ENCODE assay signal across 9 cellular contexts in genomic region chr7:140653319-140654108, GRCh38. TPM values are rescaled to one million over a fixed set of nuclear protein-coding genes. Genes with fewer than 3 reads are reported as not detected.
DNase-seq lines count a peak whose midpoint lies in the region; ATAC-seq and TF ChIP-seq lines count a peak whose summit lies in the region.
"Had no signal": no experiment of that assay in that cellular context is flagged by ENCODE, and none has a peak within 500 bp of the region (broad histone marks: within the 10 kb centered on the region; RNA-seq: fewer than 3 reads in every experiment).

No MANE protein-coding gene starts in this region.

- H3K27ac Mint-ChIP-seq in GM23338 (no peak overlapping the region; the same call in 1 of the 2 replicates), progenitor cell of endocrine pancreas (no peak overlapping the region)

- no peaks in the 10 kb centered on the region for H3K9me2 ChIP-seq in GM23338 (ENCODE audit: insufficient read depth)

- intact Hi-C loops in heart left ventricle (cut with DNase I): loop anchor here in 9 of 10 donors (1.0 to 10.0 kb wide), 9 partner anchors 135 to 476 kb away; partner anchors contain the start of genes MKRN1 (in 3 of the 9) and KDM7A (in 1 of the 9)

- H3F3A ChIP-seq in GM23338 (replicated peaks; ENCODE audit: low read depth): no peaks in the 10 kb centered on the region

- 19 to 22% (median 20%) methylated on average over 15 of the region's 15 CpGs for WGBS in heart left ventricle, 4 donors

- H3K27me3 ChIP-seq in BLaER1 treated with 17β-estradiol and CSF1 and Interleukin-3, amounts not matched to agents 10 nM and 100 nM: no peaks in the 10 kb centered on the region
- H3K27me3 ChIP-seq in GM23338 (ENCODE audit: insufficient read depth): no peaks in the 10 kb centered on the region
- H3K27me3 ChIP-seq in heart left ventricle: no peaks in the 10 kb centered on the region

- H3K4me1 ChIP-seq in BLaER1 treated with 17β-estradiol and CSF1 and Interleukin-3, amounts not matched to agents 10 nM and 100 nM: peaks cover 19 to 57% (median 37%) of the 10 kb centered on the region in 10 experiments
- H3K4me1 ChIP-seq in GM23338 (ENCODE audit: insufficient read depth): no peaks in the 10 kb centered on the region
- peaks cover 0 to 42% (median 19%) of the 10 kb centered on the region in 12 donors for H3K4me1 ChIP-seq in heart left ventricle

- H3K36me3 Mint-ChIP-seq in GM23338 (ENCODE audit: low read depth) (no peaks in the 10 kb centered on the region), progenitor cell of endocrine pancreas (ENCODE audit: insufficient read depth) (no peaks in the 10 kb centered on the region)

- no peak overlapping the region for H3K27ac ChIP-seq in BLaER1 treated with 17β-estradiol and CSF1 and Interleukin-3, amounts not matched to agents 10 nM and 100 nM
- H3K27ac ChIP-seq in GM23338 (ENCODE audit: low read depth) (no peak overlapping the region), heart left ventricle (no peak overlapping the region)
- H3K27ac ChIP-seq: skin epidermis had no signal

- TF ChIP-seq POLR2A in heart left ventricle (IDR thresholded peaks at IDR 0.05): no peak

- peak overlapping the region in 6 of 11 experiments; percentile 24 to 82 (median 40); a peak in 7 of 22 replicates for H3K4me2 ChIP-seq in BLaER1 treated with 17β-estradiol and CSF1 and Interleukin-3, amounts not matched to agents 10 nM and 100 nM
- no peak overlapping the region for H3K4me2 ChIP-seq in GM23338

- H4K20me1 ChIP-seq in BLaER1 treated with 17β-estradiol and CSF1 and Interleukin-3, amounts not matched to agents 10 nM and 100 nM: no peaks in the 10 kb centered on the region; a peak in 1 of 22 replicates
- no peaks in the 10 kb centered on the region for H4K20me1 ChIP-seq in GM23338 (replicated peaks; ENCODE audit: insufficient read depth)

- H3K36me3 ChIP-seq in BLaER1 treated with 17β-estradiol and CSF1 and Interleukin-3, amounts not matched to agents 10 nM and 100 nM: no peaks in the 10 kb centered on the region
- no peaks in the 10 kb centered on the region for H3K36me3 ChIP-seq in GM23338 (ENCODE audit: insufficient read depth)
- H3K36me3 ChIP-seq in heart left ventricle: no peaks in the 10 kb centered on the region

- peaks cover 9% of the 10 kb centered on the region for H3K4me1 Mint-ChIP-seq in GM23338
- H3K4me1 Mint-ChIP-seq in progenitor cell of endocrine pancreas (ENCODE audit: low read depth): peaks cover 8% of the 10 kb centered on the region

- H3K4me3 ChIP-seq in BLaER1 treated with 17β-estradiol and CSF1 and Interleukin-3, amounts not matched to agents 10 nM and 100 nM: no peak overlapping the region
- H3K4me3 ChIP-seq in GM23338: no peak overlapping the region
- H3K4me3 ChIP-seq in heart left ventricle: no peak overlapping the region
- H3K4me3 ChIP-seq: skin epidermis had no signal

- H3K27me3 Mint-ChIP-seq in GM23338 (ENCODE audit: insufficient read depth, low read depth, poor library complexity) (peaks cover 14% of the 10 kb centered on the region), progenitor cell of endocrine pancreas (peaks cover 9% of the 10 kb centered on the region)

- H3K79me2 ChIP-seq in GM23338 (replicated peaks; ENCODE audit: insufficient read depth): no peaks in the 10 kb centered on the region

- peaks cover 3% of the 10 kb centered on the region; the same call in 1 of the 3 replicates for H3K9me3 Mint-ChIP-seq in GM23338
- H3K9me3 Mint-ChIP-seq in progenitor cell of endocrine pancreas (ENCODE audit: low read depth): no peaks in the 10 kb centered on the region

- peak overlapping the region; percentile 57 for H2AFZ ChIP-seq in GM23338

- no peaks in the 10 kb centered on the region for H3K9me3 ChIP-seq in BLaER1 treated with 17β-estradiol and CSF1 and Interleukin-3, amounts not matched to agents 10 nM and 100 nM (replicated peaks in 1 of 11)
- H3K9me3 ChIP-seq in heart left ventricle: no peaks in the 10 kb centered on the region

- H3K4me3 Mint-ChIP-seq in GM23338 (no peak overlapping the region), progenitor cell of endocrine pancreas (ENCODE audit: low read depth) (no peak overlapping the region)

- DNase-seq in GM23338 (ENCODE audit: low spot score) (peak; percentile 95), NCI-H460 (ENCODE audit: extremely low read depth, low read depth) (peak; percentile 75), amniotic epithelial cell (ENCODE audit: low read depth) (peak; percentile 59), heart left ventricle (peak in 4 of 5 donors; percentile 64 to 71 (median 64)), progenitor cell of endocrine pancreas (ENCODE audit: low spot score, unreplicated experiment) (peak; percentile 56), GF-D8 (lab: John Stamatoyannopoulos, UW) (no peak)

- H3K9ac ChIP-seq in BLaER1 treated with 17β-estradiol and CSF1 and Interleukin-3, amounts not matched to agents 10 nM and 100 nM: no peak overlapping the region

- ATAC-seq in GM23338: peak; percentile 92
- ATAC-seq in heart left ventricle: peak; percentile 52 to 74 (median 68)
- ATAC-seq in HG03469 (IDR thresholded peaks at IDR 0.05; ENCODE audit: unreplicated experiment): no peak

- peak; percentile 93 to 97 for TF ChIP-seq CTCF in GM23338 (conservative IDR thresholded peaks at IDR 0.05; ENCODE audit: low read depth in 2 of 2)
- TF ChIP-seq CTCF in heart left ventricle (IDR thresholded peaks at IDR 0.05): peak; percentile 69 to 97 (median 91)
- peak; percentile 89 for TF ChIP-seq CTCF in progenitor cell of endocrine pancreas (IDR thresholded peaks at IDR 0.05; ENCODE audit: unreplicated experiment)

TF ChIP-seq in GM23338, 12 proteins besides CTCF, POLR2A, EP300 and RAD21 (continues in another document):
- TF ChIP-seq STAT1 (IDR thresholded peaks at IDR 0.05; ENCODE audit: unreplicated experiment) (no peak), JUNB (IDR thresholded peaks at IDR 0.05; ENCODE audit: unreplicated experiment) (no peak), ZNF331 (CRISPR knock-in tag; IDR thresholded peaks at IDR 0.05; ENCODE audit: low read depth) (no peak), ZNF114 (CRISPR knock-in tag; IDR thresholded peaks at IDR 0.05) (no peak), EZH2 (IDR thresholded peaks at IDR 0.05; ENCODE audit: low read depth, unreplicated experiment) (no peak)
- TF ChIP-seq, protein P1, sequence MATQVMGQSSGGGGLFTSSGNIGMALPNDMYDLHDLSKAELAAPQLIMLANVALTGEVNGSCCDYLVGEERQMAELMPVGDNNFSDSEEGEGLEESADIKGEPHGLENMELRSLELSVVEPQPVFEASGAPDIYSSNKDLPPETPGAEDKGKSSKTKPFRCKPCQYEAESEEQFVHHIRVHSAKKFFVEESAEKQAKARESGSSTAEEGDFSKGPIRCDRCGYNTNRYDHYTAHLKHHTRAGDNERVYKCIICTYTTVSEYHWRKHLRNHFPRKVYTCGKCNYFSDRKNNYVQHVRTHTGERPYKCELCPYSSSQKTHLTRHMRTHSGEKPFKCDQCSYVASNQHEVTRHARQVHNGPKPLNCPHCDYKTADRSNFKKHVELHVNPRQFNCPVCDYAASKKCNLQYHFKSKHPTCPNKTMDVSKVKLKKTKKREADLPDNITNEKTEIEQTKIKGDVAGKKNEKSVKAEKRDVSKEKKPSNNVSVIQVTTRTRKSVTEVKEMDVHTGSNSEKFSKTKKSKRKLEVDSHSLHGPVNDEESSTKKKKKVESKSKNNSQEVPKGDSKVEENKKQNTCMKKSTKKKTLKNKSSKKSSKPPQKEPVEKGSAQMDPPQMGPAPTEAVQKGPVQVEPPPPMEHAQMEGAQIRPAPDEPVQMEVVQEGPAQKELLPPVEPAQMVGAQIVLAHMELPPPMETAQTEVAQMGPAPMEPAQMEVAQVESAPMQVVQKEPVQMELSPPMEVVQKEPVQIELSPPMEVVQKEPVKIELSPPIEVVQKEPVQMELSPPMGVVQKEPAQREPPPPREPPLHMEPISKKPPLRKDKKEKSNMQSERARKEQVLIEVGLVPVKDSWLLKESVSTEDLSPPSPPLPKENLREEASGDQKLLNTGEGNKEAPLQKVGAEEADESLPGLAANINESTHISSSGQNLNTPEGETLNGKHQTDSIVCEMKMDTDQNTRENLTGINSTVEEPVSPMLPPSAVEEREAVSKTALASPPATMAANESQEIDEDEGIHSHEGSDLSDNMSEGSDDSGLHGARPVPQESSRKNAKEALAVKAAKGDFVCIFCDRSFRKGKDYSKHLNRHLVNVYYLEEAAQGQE (IDR thresholded peaks at IDR 0.05; ENCODE audit: unreplicated experiment): no peak

RNA-seq across cellular contexts. Expression of gene DENND2A, which starts 12.9 kb away (rescaled TPM):
- total RNA-seq in GM23338 (2014; rRNA removed; shearing (Covaris generic)): 5.6 and 10.0 TPM in 2 replicates
- polyA plus RNA-seq in GM23338 (2016; fragmentation: Nextera tagmentation; extraction: Ambion mirVana) (1.7 and 2.4 TPM in 2 replicates), heart left ventricle (1 to 10 TPM; 4.6 to 6.2 TPM)
- 0.02 and 0.09 TPM in 2 replicates for total RNA-seq in NCI-H460 (2014; rRNA removed; shearing (Covaris generic))
- polyA plus RNA-seq in NCI-H460 (2014; cell fraction: nucleus; rRNA removed): 0.74 TPM in 1 of 2 replicates, not detected in the other
- total RNA-seq in heart left ventricle (10 to 100 TPM in 6 of 9 donors, 1 to 10 TPM in 3; 6.7 to 17.9 (median 10.8) TPM), progenitor cell of endocrine pancreas (32.0 and 39.8 TPM in 2 replicates)

RNA-seq across cellular contexts. Expression of gene ADCK2, which starts 19.2 kb away (rescaled TPM):
- 11.2 and 14.4 TPM in 2 replicates for total RNA-seq in GM23338 (2014; rRNA removed; shearing (Covaris generic))
- polyA plus RNA-seq in GM23338 (2016; fragmentation: Nextera tagmentation; extraction: Ambion mirVana) (4.7 and 5.0 TPM in 2 replicates), heart left ventricle (10 to 100 TPM in 1 of 2 donors, 1 to 10 TPM in 1; 5.3 to 15.4 TPM)
- total RNA-seq in NCI-H460 (2014; rRNA removed; shearing (Covaris generic)): 24.9 and 25.3 TPM in 2 replicates
- 18.9 and 19.5 TPM in 2 replicates for polyA plus RNA-seq in NCI-H460 (2014; cell fraction: nucleus; rRNA removed)
- total RNA-seq in heart left ventricle (10 to 100 TPM in 6 of 9 donors, 1 to 10 TPM in 3; 6.8 to 18.3 (median 10.5) TPM), progenitor cell of endocrine pancreas (19.9 and 21.9 TPM in 2 replicates)

RNA-seq across cellular contexts. Expression of gene NDUFB2, which starts 43.0 kb away (rescaled TPM):
- total RNA-seq in GM23338 (2014; rRNA removed; shearing (Covaris generic)): 175 and 306 TPM in 2 replicates
- polyA plus RNA-seq in GM23338 (2016; fragmentation: Nextera tagmentation; extraction: Ambion mirVana) (382 and 407 TPM in 2 replicates), heart left ventricle (100 to 1,000 TPM; 525 to 727 TPM)
- 115 TPM in 2 replicates for total RNA-seq in NCI-H460 (2014; rRNA removed; shearing (Covaris generic))
- polyA plus RNA-seq in NCI-H460 (2014; cell fraction: nucleus; rRNA removed): 260 and 268 TPM in 2 replicates
- total RNA-seq in heart left ventricle (1,000 to 10,000 TPM in 1 of 9 donors, 100 to 1,000 TPM in 8; 458 to 1,005 (median 615) TPM), progenitor cell of endocrine pancreas (172 and 174 TPM in 2 replicates)
